15 cellular contexts compared by ENCODE assay signal in the genomic region with DNA sequence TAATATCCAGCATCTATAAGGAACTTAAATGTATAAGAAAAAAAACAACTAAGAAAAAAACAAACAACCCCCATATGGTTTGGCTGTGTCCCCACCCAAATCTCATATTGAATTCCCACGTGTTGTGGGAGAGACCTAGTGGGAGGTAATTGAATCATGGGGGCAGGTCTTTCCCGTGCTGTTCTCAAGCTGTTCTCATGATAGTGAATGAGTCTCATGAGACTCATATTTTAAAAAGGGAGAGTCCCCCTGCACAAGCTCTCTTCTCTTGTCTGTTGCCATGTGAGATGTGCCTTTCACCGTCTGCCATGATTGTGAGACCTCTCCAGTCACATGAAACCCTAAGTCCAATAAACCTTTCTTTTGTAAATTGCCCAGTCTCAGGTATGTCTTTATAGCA.
DNase-seq lines count a peak whose midpoint lies in the region; ATAC-seq and TF ChIP-seq lines count a peak whose summit lies in the region.
"Had no signal": no experiment of that assay in that cellular context is flagged by ENCODE, and none has a peak within 500 bp of the region (broad histone marks: within the 10 kb centered on the region; RNA-seq: fewer than 3 reads in every experiment).

No MANE protein-coding gene starts in this region.

- H3K27me3 Mint-ChIP-seq in Caco-2 (ENCODE audit: insufficient read depth, unreplicated experiment), result no peaks in the 10 kb centered on the region
- no peaks in the 10 kb centered on the region for H3K27me3 Mint-ChIP-seq in Calu3 (ENCODE audit: unreplicated experiment)
- peaks cover 6% of the 10 kb centered on the region for H3K27me3 Mint-ChIP-seq in activated T-cell treated with anti-CD3 and anti-CD28 coated beads, Interleukin-2, amount 50 U/mL, for 4 hours (ENCODE audit: low read depth)

- in situ Hi-C loops in Panc1 (cut with HindIII; ENCODE audit: low pct_unique_long_range_greater_than_20kb, low sequenced_read_pairs), result no loop called here

- H3K4me3 ChIP-seq in Caco-2 (ENCODE audit: low read depth, low read length), result no peak overlapping the region
- no peak overlapping the region; a peak in 1 of 4 replicates for H3K4me3 ChIP-seq in Panc1 (ENCODE audit: low read depth in 2 of 2, low read length in 2 of 2)
- H3K4me3 ChIP-seq: HAP-1 had no signal

- H3K4me3 Mint-ChIP-seq in Caco-2 (ENCODE audit: unreplicated experiment) (no peak overlapping the region), Calu3 (ENCODE audit: low read depth, unreplicated experiment) (no peak overlapping the region)
- H3K4me3 Mint-ChIP-seq in activated T-cell treated with anti-CD3 and anti-CD28 coated beads, Interleukin-2, amount 50 U/mL, for 4 hours, result no peak overlapping the region
- H3K4me3 Mint-ChIP-seq: CD4-positive, alpha-beta memory T cell; HFFc6 had no signal

- H3K9me3 ChIP-seq in Caco-2, result peaks cover 14% of the 10 kb centered on the region
- H3K9me3 ChIP-seq in Panc1 (ENCODE audit: control insufficient read depth, insufficient read depth, low read depth, low read length), result no peaks in the 10 kb centered on the region
- H3K9me3 ChIP-seq: HAP-1 had no signal

- H3K27ac ChIP-seq in Panc1 (ENCODE audit: low read length) (peak overlapping the region; percentile 86), epithelial cell of prostate (peak overlapping the region; percentile 34)

- BruUV-seq in Caco-2 (replicated peaks; lab: Mats Ljungman, UMichigan) (no TSS peak), Calu3 (replicated peaks; lab: Mats Ljungman, UMichigan) (no TSS peak), Panc1 (replicated peaks; lab: Mats Ljungman, UMichigan) (no TSS peak)

- H3K36me3 Mint-ChIP-seq in Caco-2 (ENCODE audit: insufficient read depth, unreplicated experiment), result peaks cover 4% of the 10 kb centered on the region
- peaks cover 18% of the 10 kb centered on the region for H3K36me3 Mint-ChIP-seq in Calu3 (ENCODE audit: insufficient read depth, unreplicated experiment)
- H3K36me3 Mint-ChIP-seq in activated T-cell treated with anti-CD3 and anti-CD28 coated beads, Interleukin-2, amount 50 U/mL, for 4 hours (ENCODE audit: insufficient read depth), result no peaks in the 10 kb centered on the region
- H3K36me3 Mint-ChIP-seq: CD4-positive, alpha-beta memory T cell had no signal

- H3K36me3 ChIP-seq in Caco-2 (ENCODE audit: control insufficient read depth, insufficient read depth, low read length) (no peaks in the 10 kb centered on the region), Panc1 (ENCODE audit: control insufficient read depth, insufficient read depth, low read length) (no peaks in the 10 kb centered on the region)
- H3K36me3 ChIP-seq: HAP-1 had no signal

- ATAC-seq in Panc1, result no peak
- ATAC-seq in activated T-cell treated with anti-CD3 and anti-CD28 coated beads, Interleukin-2, amount 50 U/mL, for 4 hours, result no peak

- H3K4me1 ChIP-seq in Caco-2 (peaks cover 19% of the 10 kb centered on the region), Panc1 (ENCODE audit: control insufficient read depth, insufficient read depth, low read length) (peaks cover 26% of the 10 kb centered on the region)
- H3K4me1 ChIP-seq: HAP-1 had no signal

- CTCF ChIA-PET in Caco-2 (lab: Charles Lee) (no interaction called here), Calu3 (lab: Charles Lee) (no interaction called here), Panc1 (lab: Charles Lee) (no interaction called here)

- POLR2A ChIA-PET in Caco-2 (lab: Charles Lee), result no interaction called here
- POLR2A ChIA-PET in Panc1 (lab: Charles Lee), result no interaction called here

- TF ChIP-seq CTCF in Caco-2 (IDR thresholded peaks at IDR 0.05; ENCODE audit: insufficient read depth in 1 of 2, low read depth in 1 of 2, low read length in 1 of 2, severe bottlenecking in 1 of 2, unreplicated experiment in 1 of 2) (no peak), Calu3 (IDR thresholded peaks at IDR 0.05; ENCODE audit: unreplicated experiment) (no peak), Panc1 (IDR thresholded peaks at IDR 0.05) (no peak)

- H3K9me3 Mint-ChIP-seq in Caco-2 (ENCODE audit: unreplicated experiment) (peaks cover 26% of the 10 kb centered on the region), Calu3 (ENCODE audit: low read depth, unreplicated experiment) (no peaks in the 10 kb centered on the region)
- H3K9me3 Mint-ChIP-seq in activated T-cell treated with anti-CD3 and anti-CD28 coated beads, Interleukin-2, amount 50 U/mL, for 4 hours, result peaks cover 8% of the 10 kb centered on the region
- H3K9me3 Mint-ChIP-seq: HFFc6 had no signal

- H3K27me3 ChIP-seq in Caco-2 (replicated peaks; ENCODE audit: control insufficient read depth, insufficient read depth, low read length) (no peaks in the 10 kb centered on the region), Panc1 (ENCODE audit: control insufficient read depth, insufficient read depth, low read length) (no peaks in the 10 kb centered on the region)

- H3K27ac Mint-ChIP-seq in Caco-2 (ENCODE audit: unreplicated experiment), result peak overlapping the region; percentile 58
- peak overlapping the region; percentile 4 for H3K27ac Mint-ChIP-seq in Calu3 (ENCODE audit: unreplicated experiment)
- H3K27ac Mint-ChIP-seq: CD4-positive, alpha-beta memory T cell; HFFc6 had no signal

- peaks cover 14% of the 10 kb centered on the region for H3K4me1 Mint-ChIP-seq in Caco-2 (ENCODE audit: low read depth, unreplicated experiment)
- peaks cover 38% of the 10 kb centered on the region for H3K4me1 Mint-ChIP-seq in Calu3 (ENCODE audit: low read depth, unreplicated experiment)
- H3K4me1 Mint-ChIP-seq in activated T-cell treated with anti-CD3 and anti-CD28 coated beads, Interleukin-2, amount 50 U/mL, for 4 hours (ENCODE audit: low read depth), result no peaks in the 10 kb centered on the region
- H3K4me1 Mint-ChIP-seq: CD4-positive, alpha-beta memory T cell had no signal

- intact Hi-C loops in Caco-2 (cut with micrococcal nuclease; ENCODE audit: unreplicated experiment), result no loop called here
- intact Hi-C loops in Calu3 (cut with micrococcal nuclease; ENCODE audit: unreplicated experiment), result no loop called here
- intact Hi-C loops in Panc1 (cut with micrococcal nuclease; ENCODE audit: unreplicated experiment), result no loop called here

- DNase-seq in Caco-2 (no peak), Calu3 (no peak), Panc1 (ENCODE audit: low read depth, low spot score) (no peak), epithelial cell of prostate (ENCODE audit: low read depth, low spot score) (no peak), DMS79 (lab: John Stamatoyannopoulos, UW) (no peak)
- no peak for DNase-seq in activated T-cell treated with anti-CD3 and anti-CD28 coated beads, Interleukin-2, amount 50 U/mL, for 4 hours
- no peak for DNase-seq in activated CD4-positive, alpha-beta T cell treated with anti-CD3 and anti-CD28 coated beads, Interleukin-2, amount 50 U/mL, for 4 hours
- DNase-seq: C1 segment of cervical spinal cord; CD4-positive, alpha-beta memory T cell; COR-L47; DMS 273 treated with DMSO at 0.1 percent for 48 hours; DND-41; GOT3; HFFc6 had no signal
